Comparison of ENCODE assay signal across 9 cellular contexts in the genomic region with DNA sequence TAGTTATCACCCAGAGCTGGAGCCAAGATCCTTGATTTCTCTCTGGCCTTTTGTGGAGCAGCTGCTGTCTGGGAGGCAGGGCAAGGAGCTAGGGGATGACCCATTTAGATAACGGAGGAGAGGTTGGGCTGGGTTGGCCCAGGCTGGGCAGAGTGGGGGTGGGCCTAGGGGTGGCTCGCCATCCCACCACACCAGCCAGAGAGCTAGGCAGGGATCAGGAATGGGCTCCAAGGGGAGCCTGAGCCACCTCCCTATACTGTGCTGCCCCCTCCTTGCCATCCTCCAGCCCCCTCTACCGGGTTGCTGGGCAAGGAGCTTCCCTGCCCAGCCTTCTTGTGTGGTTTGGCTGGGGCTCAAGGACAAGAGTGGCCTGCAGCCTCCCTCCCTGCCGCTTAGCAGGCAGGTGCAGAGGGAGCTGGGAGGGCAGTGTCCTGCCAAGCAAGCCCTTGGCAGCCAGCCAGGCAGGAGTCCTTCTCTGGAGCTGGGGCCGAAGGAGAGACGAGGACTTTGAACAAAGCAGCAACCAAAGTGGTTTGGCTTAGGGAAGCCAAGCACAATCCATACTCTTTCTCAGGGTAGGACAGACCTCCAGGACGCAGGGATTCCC. TPM values are rescaled to one million over a fixed set of nuclear protein-coding genes. Genes with fewer than 3 reads are reported as not detected.
DNase-seq lines count a peak whose midpoint lies in the region; ATAC-seq and TF ChIP-seq lines count a peak whose summit lies in the region.
"Had no signal": no experiment of that assay in that cellular context is flagged by ENCODE, and none has a peak within 500 bp of the region (broad histone marks: within the 10 kb centered on the region; RNA-seq: fewer than 3 reads in every experiment).

No MANE protein-coding gene starts in this region.

- 18 to 26% methylated on average over 6 to 7 of the region's 7 CpGs for whole genome bisulfite sequencing in thyroid gland, 2 donors

- intact Hi-C loops in thyroid gland (cut with DNase I): no loop called here

- H3K4me1 ChIP-seq in thyroid gland: peaks cover 63 to 74% of the 10 kb centered on the region in 2 donors

- peak in 1 of 2 donors; percentile 76 for TF ChIP-seq POLR2A in thyroid gland (IDR thresholded peaks at IDR 0.05)

- H3K27me3 ChIP-seq in thyroid gland: no peaks in the 10 kb centered on the region

- peak overlapping the region; percentile 63 to 94 (median 90) for H3K27ac ChIP-seq in thyroid gland
- H3K27ac ChIP-seq: tibial artery had no signal

- peak in 1 of 6 experiments; percentile 25 for TF ChIP-seq CTCF in thyroid gland (IDR thresholded peaks at IDR 0.05)

- no peak overlapping the region for H3K4me3 ChIP-seq in thyroid gland (replicated peaks in 1 of 3)
- H3K4me3 ChIP-seq: tibial artery had no signal

- no peaks in the 10 kb centered on the region for H3K9me3 ChIP-seq in thyroid gland
- H3K9me3 ChIP-seq: tibial artery had no signal

- H3K36me3 ChIP-seq in thyroid gland: no peaks in the 10 kb centered on the region
- H3K36me3 ChIP-seq: tibial artery had no signal

- DNase-seq in COR-L47 (lab: John Stamatoyannopoulos, UW) (peak; percentile 97), NCI-H187 (lab: John Stamatoyannopoulos, UW) (peak; percentile 99), anterior cingulate cortex (lab: John Stamatoyannopoulos, UW) (peak in 39 of 58 donors; percentile 4 to 77 (median 33)), left lobe of liver (ENCODE audit: low spot score) (peak; percentile 89), thyroid gland (peak; percentile 99), HuH-7 (ENCODE audit: low spot score) (no peak), dedifferentiated amniotic fluid mesenchymal stem cell (ENCODE audit: extremely low spot score) (no peak), mesenteric fat pad (ENCODE audit: low spot score) (no peak)

- ATAC-seq in left lobe of liver: peak; percentile 45

RNA-seq across cellular contexts. Expression of a gene that starts 4.1 kb away (rescaled TPM):
- total RNA-seq in left lobe of liver (1.7 TPM), thyroid gland (10 to 100 TPM; 16.8 to 41.0 (median 26.8) TPM), mesenteric fat pad (1.6 TPM)

RNA-seq across cellular contexts. Expression of a gene that starts 39.3 kb away (rescaled TPM):
- total RNA-seq in left lobe of liver (not detected), thyroid gland (1 to 10 TPM; 1.1 to 2.0 (median 1.5) TPM), mesenteric fat pad (not detected)

Comparison
In these comparisons a context has a peak if more than half of its experiments do, and no peak if none do; other contexts are left out.
1. DNase-seq: peak in COR-L47 (single experiment), NCI-H187 (2 of 2), anterior cingulate cortex (39 of 58), left lobe of liver (single experiment) and thyroid gland (2 of 2); none in HuH-7 (single experiment), dedifferentiated amniotic fluid mesenchymal stem cell (single experiment) and mesenteric fat pad (single experiment).